8 cellular contexts compared by ENCODE assay signal in the genomic region with DNA sequence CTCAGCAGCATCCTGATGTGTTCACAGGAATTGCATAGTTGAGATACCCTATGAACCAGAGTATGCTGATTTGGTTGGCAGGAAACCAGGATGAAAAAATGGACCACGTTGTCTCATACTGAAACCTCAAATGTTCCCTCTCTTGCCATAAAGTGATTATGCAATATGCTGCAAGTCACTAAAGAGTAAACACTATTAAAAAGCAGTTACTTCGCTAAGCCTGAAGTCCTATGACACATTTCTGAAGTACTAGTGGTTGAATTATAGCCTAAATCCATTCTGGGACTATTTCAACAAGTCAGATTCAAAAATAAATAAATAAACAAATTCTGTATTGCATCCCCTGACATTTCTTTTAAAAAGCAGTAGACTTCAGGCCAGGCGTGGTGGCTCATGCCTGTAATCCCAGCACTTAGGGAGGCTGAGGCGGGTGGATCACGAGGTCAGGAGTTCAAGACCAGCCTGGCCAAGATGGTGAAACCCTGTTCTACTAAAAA.
DNase-seq lines count a peak whose midpoint lies in the region; ATAC-seq, FAIRE-seq and TF ChIP-seq lines count a peak whose summit lies in the region.

No MANE protein-coding gene starts in this region.

- no peak for TF ChIP-seq POLR2A in GM12891 (IDR thresholded peaks at IDR 0.05; ENCODE audit: low read depth, low read length)

- H3K4me3 ChIP-seq in LNCaP clone FGC (ENCODE audit: low read depth, low read length) (no peak overlapping the region), choroid plexus epithelial cell (ENCODE audit: low read depth, low read length) (no peak overlapping the region)

- peak; percentile 45 for FAIRE-seq in GM12891 (lab: Jason Lieb, UNC)

- TF ChIP-seq CTCF in LNCaP clone FGC (IDR thresholded peaks at IDR 0.05; ENCODE audit: control insufficient read depth, extremely low read depth, insufficient read depth): no peak
- no peak for TF ChIP-seq CTCF in choroid plexus epithelial cell (conservative IDR thresholded peaks at IDR 0.05; ENCODE audit: low read depth, low read length)

- no peak for DNase-seq in GM12891 (ENCODE audit: insufficient read length, low spot score)
- DNase-seq in LNCaP clone FGC (ENCODE audit: low read depth): peak; percentile 80
- DNase-seq in choroid plexus epithelial cell (ENCODE audit: low read depth): peak; percentile 96
- DNase-seq in renal cortical epithelial cell (ENCODE audit: low read depth): peak; percentile 99
- DNase-seq in occipital lobe (lab: John Stamatoyannopoulos, UW): no peak
- no peak for DNase-seq in activated CD8-positive, alpha-beta memory T cell treated with anti-CD3 and anti-CD28 coated beads, Interleukin-2, amount 50 U/mL, for 48 hours
- no peak for DNase-seq in SK-N-DZ (ENCODE audit: low spot score)

- peak; percentile 89 for ATAC-seq in GM21737 (IDR thresholded peaks at IDR 0.05; ENCODE audit: unreplicated experiment)

TF ChIP-seq in GM12891, 5 proteins besides CTCF, POLR2A, EP300 and RAD21:
- TF ChIP-seq POU2F2 (IDR thresholded peaks at IDR 0.05; ENCODE audit: low read depth, low read length) (0 out of 2 replicates have a peak, but pooled peaks have one; percentile 24), PAX5 (IDR thresholded peaks at IDR 0.05; ENCODE audit: insufficient read depth, low read length, severe bottlenecking) (no peak), SPI1 (IDR thresholded peaks at IDR 0.05; ENCODE audit: low read depth, low read length) (no peak), POLR2AphosphoS5 (IDR thresholded peaks at IDR 0.05; ENCODE audit: low read depth, low read length) (no peak), TAF1 (IDR thresholded peaks at IDR 0.05; ENCODE audit: low read depth, low read length) (no peak)

Comparison
In these comparisons a context has a peak if more than half of its experiments do, and no peak if none do; other contexts are left out.
1. DNase-seq: peak in LNCaP clone FGC (single experiment), choroid plexus epithelial cell (single experiment) and renal cortical epithelial cell (single experiment); none in GM12891 (single experiment), occipital lobe (single experiment), activated CD8-positive, alpha-beta memory T cell treated with anti-CD3 and anti-CD28 coated beads, Interleukin-2, amount 50 U/mL, for 48 hours (single experiment) and SK-N-DZ (single experiment).